ENCODE assay signal across 20 cellular contexts in genomic region chr2:189049709-189050108, GRCh38.
A peak's percentile ranks its signal among the peaks of the same experiment; 100 is the strongest.
DNase-seq lines count a peak whose midpoint lies in the region; ATAC-seq and TF ChIP-seq lines count a peak whose summit lies in the region.
"Had no signal": no experiment of that assay in that cellular context is flagged by ENCODE, and none has a peak within 500 bp of the region (broad histone marks: within the 10 kb centered on the region; RNA-seq: fewer than 3 reads in every experiment).

No MANE protein-coding gene starts in this region.

- H3K36me3 ChIP-seq in osteoblast (ENCODE audit: insufficient read depth, low read length) = peaks cover 94% of the 10 kb centered on the region

- H3K27ac ChIP-seq in osteoblast (ENCODE audit: low read depth, low read length) (peak overlapping the region; percentile 3), caudate nucleus (ENCODE audit: low read depth, low read length) (no peak overlapping the region)
- H3K27ac ChIP-seq: RWPE1 had no signal

- H2AFZ ChIP-seq in osteoblast (ENCODE audit: low read length) = no peak overlapping the region
- H2AFZ ChIP-seq: GM23338 had no signal

- in situ Hi-C loops in GM13977 (cut with MboI; ENCODE audit: low pct_unique_long_range_greater_than_20kb, low sequenced_read_pairs, unreplicated experiment) = no loop called here

- H3K9me3 ChIP-seq in osteoblast (ENCODE audit: low read depth, low read length) = no peaks in the 10 kb centered on the region
- H3K9me3 ChIP-seq: MG63 had no signal

- ATAC-seq in GM18498 (IDR thresholded peaks at IDR 0.05; ENCODE audit: unreplicated experiment) = no peak
- ATAC-seq: GM23338, PC-3 had no signal

- DNase-seq in EH (ENCODE audit: low read depth) (peak; percentile 63), NCI-H226 (peak; percentile 10), choroid plexus epithelial cell (ENCODE audit: low read depth) (peak; percentile 71), osteoblast (ENCODE audit: insufficient read length, low spot score, missing footprints) (no peak), caudate nucleus (lab: John Stamatoyannopoulos, UW) (no peak), 8988T (no peak), GM13977 (ENCODE audit: low spot score) (no peak)
- DNase-seq: Calu3; CD4-positive, CD25-positive, alpha-beta regulatory T cell; DMS53; Karpas-422; MG63; NCI-H1092; NCI-H1694 treated with DMSO at 0.1 percent for 48 hours; NCI-H2107; NCI-H446 treated with DMSO at 0.1 percent for 48 hours; PC-3 had no signal

- no peak overlapping the region for H3K4me2 ChIP-seq in osteoblast (ENCODE audit: insufficient read depth, low read length)
- H3K4me2 ChIP-seq: GM23338 had no signal

- no peaks in the 10 kb centered on the region for H4K20me1 ChIP-seq in osteoblast (ENCODE audit: insufficient read depth, low read length)

- H3K79me2 ChIP-seq in osteoblast (ENCODE audit: insufficient read depth, low read length) = no peaks in the 10 kb centered on the region

- H3K4me1 ChIP-seq in osteoblast (ENCODE audit: insufficient read depth, low read length) = no peaks in the 10 kb centered on the region

- H3K4me3 ChIP-seq in choroid plexus epithelial cell (ENCODE audit: low read depth, low read length) (no peak overlapping the region), osteoblast (ENCODE audit: insufficient read depth, low read length) (no peak overlapping the region)
- H3K4me3 ChIP-seq: GM23338, MG63 had no signal

- no peaks in the 10 kb centered on the region for H3K27me3 ChIP-seq in osteoblast (ENCODE audit: insufficient read depth, low read length)
- H3K27me3 ChIP-seq: MG63 had no signal

- TF ChIP-seq CTCF in choroid plexus epithelial cell (conservative IDR thresholded peaks at IDR 0.05; ENCODE audit: low read depth, low read length) (no peak), osteoblast (IDR thresholded peaks at IDR 0.05; ENCODE audit: extremely low read depth, low read depth, low read length) (no peak), GM13977 (IDR thresholded peaks at IDR 0.05; ENCODE audit: extremely low read depth, insufficient read depth, missing control alignments) (no peak)

Comparison
In these comparisons a context has a peak if more than half of its experiments do, and no peak if none do; other contexts are left out.
1. DNase-seq: peak in EH (single experiment), NCI-H226 (single experiment) and choroid plexus epithelial cell (single experiment); none in osteoblast (single experiment), caudate nucleus (0 of 61), 8988T (single experiment) and GM13977 (single experiment).